20 cellular contexts compared by ENCODE assay signal in genomic region chr14:99750746-99751450, GRCh38. TPM values are rescaled to one million over a fixed set of nuclear protein-coding genes. Genes with fewer than 3 reads are reported as not detected.
"Had no signal": no experiment of that assay in that cellular context is flagged by ENCODE, and none has a peak within 500 bp of the region (broad histone marks: within the 10 kb centered on the region; RNA-seq: fewer than 3 reads in every experiment).

No MANE protein-coding gene starts in this region.

- H3K9me3 ChIP-seq: heart left ventricle, mucosa of descending colon, psoas muscle, thyroid gland had no signal

- H3K9me3 Mint-ChIP-seq: activated CD4-positive, alpha-beta memory T cell treated with anti-CD3 and anti-CD28 coated beads, Interleukin-2, amount 10 ng/mL, durations not matched to agents 7 days and 5 days; activated T-cell treated with anti-CD3 and anti-CD28 coated beads, Interleukin-2, amount 50 U/mL, for 24 hours; natural killer cell; WTC11 had no signal

- H3K27ac ChIP-seq: psoas muscle, thyroid gland had no signal

- H3K36me3 ChIP-seq: heart left ventricle, thyroid gland had no signal

- H3K36me3 Mint-ChIP-seq: activated naive CD8-positive, alpha-beta T cell; immature natural killer cell; natural killer cell; WTC11 had no signal

- ATAC-seq: heart left ventricle, left colon, mucosa of descending colon, natural killer cell, sciatic nerve, WTC11 had no signal

- FAIRE-seq: frontal cortex, TTC549 had no signal

- H3K4me3 Mint-ChIP-seq: activated CD4-positive, alpha-beta memory T cell treated with anti-CD3 and anti-CD28 coated beads, Interleukin-2, amount 10 ng/mL, durations not matched to agents 7 days and 5 days; activated naive CD8-positive, alpha-beta T cell; activated T-cell treated with anti-CD3 and anti-CD28 coated beads, Interleukin-2, amount 50 U/mL, for 24 hours; natural killer cell; WTC11 had no signal

- DNase-seq: activated CD4-positive, alpha-beta memory T cell treated with anti-CD3 and anti-CD28 coated beads, Interleukin-2, amount 10 ng/mL, durations not matched to agents 7 days and 5 days; activated CD4-positive, alpha-beta T cell treated with anti-CD3 and anti-CD28 coated beads for 4 hours; activated effector memory CD4-positive, alpha-beta T cell treated with anti-CD3 and anti-CD28 coated beads, Interleukin-2, amount 50 U/mL, for 16 hours; activated T-cell treated with anti-CD3 and anti-CD28 coated beads, Interleukin-2, amount 50 U/mL, for 24 hours; cerebellar nuclear complex; effector CD8-positive, alpha-beta T cell; immature natural killer cell; left colon; mucosa of descending colon; natural killer cell; occipital lobe; psoas muscle; stimulated activated CD4-positive, alpha-beta T cell treated with anti-CD3 and anti-CD28 coated beads, Interleukin-2, amount 100 ng/mL, for 24 hours; thyroid gland had no signal

- H3K27ac Mint-ChIP-seq: activated CD4-positive, alpha-beta memory T cell treated with anti-CD3 and anti-CD28 coated beads, Interleukin-2, amount 10 ng/mL, durations not matched to agents 7 days and 5 days; activated naive CD8-positive, alpha-beta T cell; activated T-cell treated with anti-CD3 and anti-CD28 coated beads, Interleukin-2, amount 50 U/mL, for 24 hours; immature natural killer cell; natural killer cell; WTC11 had no signal

- H3K27me3 ChIP-seq: heart left ventricle, thyroid gland had no signal

- H3K4me3 ChIP-seq: heart left ventricle, mucosa of descending colon, psoas muscle, thyroid gland had no signal

RNA-seq across cellular contexts. Expression of gene EML1, which starts 42.3 kb away (rescaled TPM):
- total RNA-seq: activated CD4-positive, alpha-beta memory T cell treated with anti-CD3 and anti-CD28 coated beads, Interleukin-2, amount 10 ng/mL, durations not matched to agents 7 days and 5 days; natural killer cell had no signal
- polyA plus RNA-seq: immature natural killer cell had no signal
